ENCODE assay signal across 8 cellular contexts in genomic region chr15:42919794-42920280, GRCh38. TPM values are rescaled to one million over a fixed set of nuclear protein-coding genes. Genes with fewer than 3 reads are reported as not detected.
A peak's percentile ranks its signal among the peaks of the same experiment; 100 is the strongest.
DNase-seq lines count a peak whose midpoint lies in the region; ATAC-seq, FAIRE-seq and TF ChIP-seq lines count a peak whose summit lies in the region.

No MANE protein-coding gene starts in this region.

- peak overlapping the region; percentile 94 for H3K27ac Mint-ChIP-seq in activated naive CD8-positive, alpha-beta T cell

- WGBS in A549 (ENCODE audit: missing lambda C conversion rate): 4% methylated on average over 17 of the region's 20 CpGs
- 1 to 2% (median 1%) methylated on average over 20 of the region's 20 CpGs for WGBS in heart left ventricle, 4 donors

- FAIRE-seq in A549 (lab: Jason Lieb, UNC) (no peak), GM12891 (lab: Jason Lieb, UNC) (peak; percentile 51)

- H3K36me3 ChIP-seq in heart left ventricle (no peaks in the 10 kb centered on the region), parathyroid adenoma (ENCODE audit: control insufficient read depth, insufficient read depth, low read length) (no peaks in the 10 kb centered on the region)

- H3K9me3 Mint-ChIP-seq in activated naive CD8-positive, alpha-beta T cell (ENCODE audit: low read depth): no peaks in the 10 kb centered on the region

- peaks cover 27% of the 10 kb centered on the region; the same call in 2 of the 3 replicates for H3K4me1 ChIP-seq in A549
- peaks cover 0 to 49% (median 18%) of the 10 kb centered on the region in 12 donors for H3K4me1 ChIP-seq in heart left ventricle
- no peaks in the 10 kb centered on the region for H3K4me1 ChIP-seq in parathyroid adenoma

- H3K9ac ChIP-seq in parathyroid adenoma: no peak overlapping the region

- no peaks in the 10 kb centered on the region for H3K27me3 Mint-ChIP-seq in activated naive CD8-positive, alpha-beta T cell

- peak overlapping the region; percentile 90 for H3K4me3 ChIP-seq in A549
- H3K4me3 ChIP-seq in heart left ventricle: peak overlapping the region; percentile 67 to 98 (median 94)
- peak overlapping the region; percentile 68 for H3K4me3 ChIP-seq in parathyroid adenoma (ENCODE audit: low read depth, low read length)

- ATAC-seq in A549 (peak; percentile 35 to 40; a peak in 5 of 6 replicates), heart left ventricle (peak in 1 of 4 donors; percentile 2), GM21526 (IDR thresholded peaks at IDR 0.05; ENCODE audit: low FRiP score, unreplicated experiment) (no peak)

- POLR2A ChIA-PET in A549 (lab: Yijun Ruan, JAX): no interaction called here

- intact Hi-C loops in heart left ventricle (cut with DNase I): loop anchor here in 9 of 10 donors (2.0 to 10.0 kb wide), 6 partner anchors 55 to 648 kb away; partner anchors contain the start of genes CDAN1 (in 8 of the 9), GANC (in 1 of the 9) and TMEM87A (in 1 of the 9)

- no peak for TF ChIP-seq EP300 in A549 (IDR thresholded peaks at IDR 0.05)

- H2AFZ ChIP-seq in parathyroid adenoma: peak overlapping the region; percentile 96

- H3K4me1 Mint-ChIP-seq in activated naive CD8-positive, alpha-beta T cell (ENCODE audit: low read depth): peaks cover 40% of the 10 kb centered on the region

- H3K79me2 ChIP-seq in parathyroid adenoma: peaks cover under 1% of the 10 kb centered on the region

- H3K27ac ChIP-seq in A549 (peak overlapping the region; percentile 86 to 93), heart left ventricle (peak overlapping the region; percentile 69 to 93 (median 90)), parathyroid adenoma (peak overlapping the region; percentile 55)

- H3K9me3 ChIP-seq in A549 (no peaks in the 10 kb centered on the region), heart left ventricle (no peaks in the 10 kb centered on the region), parathyroid adenoma (ENCODE audit: control insufficient read depth, low read length) (no peaks in the 10 kb centered on the region)

- no peak for TF ChIP-seq POLR2A in A549 (IDR thresholded peaks at IDR 0.05; ENCODE audit: low read length)
- TF ChIP-seq POLR2A in GM12891 (IDR thresholded peaks at IDR 0.05; ENCODE audit: low read depth, low read length): no peak
- no peak for TF ChIP-seq POLR2A in heart left ventricle (IDR thresholded peaks at IDR 0.05)

- peak in 1 of 2 experiments; percentile 17 for DNase-seq in A549 (ENCODE audit: low read depth in 1 of 2, low spot score in 1 of 2)
- no peak for DNase-seq in GM12891 (ENCODE audit: insufficient read length, low spot score)
- DNase-seq in NCI-H748 (lab: John Stamatoyannopoulos, UW; ENCODE audit: unreplicated experiment): peak; percentile 43
- no peak for DNase-seq in heart left ventricle
- DNase-seq in NCI-H2029 treated with DMSO at 0.1 percent for 48 hours (lab: John Stamatoyannopoulos, UW): no peak

- H3K27me3 ChIP-seq in heart left ventricle: no peaks in the 10 kb centered on the region
- no peaks in the 10 kb centered on the region for H3K27me3 ChIP-seq in parathyroid adenoma (ENCODE audit: control insufficient read depth, insufficient read depth, low read length)

- H3K36me3 Mint-ChIP-seq in activated naive CD8-positive, alpha-beta T cell: no peaks in the 10 kb centered on the region

- CTCF ChIA-PET in A549 (lab: Yijun Ruan, JAX): no interaction called here

- TF ChIP-seq RAD21 in A549 (conservative IDR thresholded peaks at IDR 0.05 in 1 of 2, IDR thresholded peaks at IDR 0.05 in 1 of 2): no peak

- TF ChIP-seq CTCF in A549 (IDR thresholded peaks at IDR 0.05) (no peak), heart left ventricle (IDR thresholded peaks at IDR 0.05) (no peak), parathyroid adenoma (IDR thresholded peaks at IDR 0.05) (no peak)

- H3K4me2 ChIP-seq in A549 (peak overlapping the region; percentile 94), parathyroid adenoma (ENCODE audit: low read length) (peak overlapping the region; percentile 63)

- H3K4me3 Mint-ChIP-seq in activated naive CD8-positive, alpha-beta T cell: peak overlapping the region; percentile 99

TF ChIP-seq in A549, 52 proteins besides CTCF, POLR2A, EP300 and RAD21:
- no peak for TF ChIP-seq HOXA7 (CRISPR knock-in tag; IDR thresholded peaks at IDR 0.05)
- TF ChIP-seq NFE2L2 (conservative IDR thresholded peaks at IDR 0.05; ENCODE audit: low read length): no peak
- no peak for TF ChIP-seq ZC3H11A (IDR thresholded peaks at IDR 0.05)

TF ChIP-seq in GM12891, 5 proteins besides CTCF, POLR2A, EP300 and RAD21:
- TF ChIP-seq SPI1 (IDR thresholded peaks at IDR 0.05; ENCODE audit: low read depth, low read length) (no peak), PAX5 (IDR thresholded peaks at IDR 0.05; ENCODE audit: insufficient read depth, low read length, severe bottlenecking) (no peak), POLR2AphosphoS5 (IDR thresholded peaks at IDR 0.05; ENCODE audit: low read depth, low read length) (no peak), TAF1 (IDR thresholded peaks at IDR 0.05; ENCODE audit: low read depth, low read length) (no peak), POU2F2 (IDR thresholded peaks at IDR 0.05; ENCODE audit: low read depth, low read length) (no peak)
TF ChIP-seq in GM12891: peak in this region for 0.

RNA-seq across cellular contexts. Expression of gene TTBK2, which starts 0.7 kb away (rescaled TPM):
- polyA plus RNA-seq in A549 (2011; rRNA removed): 5.3 and 5.6 TPM in 2 replicates
- polyA plus RNA-seq in A549 (2012; cell fraction: cytosol; rRNA removed): 0.86 and 1.1 TPM in 2 replicates
- 0.84 and 1.3 TPM in 2 replicates for polyA plus RNA-seq in A549 (2012; cell fraction: nucleus; rRNA removed)
- 1.8 to 2.3 TPM (median 2.0 TPM) in 3 replicates for polyA plus RNA-seq in A549 (2017; fragmentation: RNase III; extraction: RNeasy Plus Mini Kit Qiagen cat#74134 plus additional on column Dnase treatment)
- 7.0 and 9.6 TPM in 2 replicates for polyA minus RNA-seq in A549 (2011; rRNA and poly(A)+ RNA removed)
- polyA plus RNA-seq in GM12891 (2012; ENCODE audit: low read depth, missing spikeins): 2.2 TPM
- total RNA-seq in heart left ventricle: 10 to 100 TPM; 15.1 to 27.9 (median 21.5) TPM
- polyA plus RNA-seq in heart left ventricle: 1 to 10 TPM; 4.9 to 7.7 TPM
